Comparison of ENCODE assay signal across 1 cellular context in genomic region chr1:23555949-23556640, GRCh38.
TF ChIP-seq lines count a peak whose summit lies in the region.

No MANE protein-coding gene starts in this region.

TF ChIP-seq in HepG2, 621 proteins besides CTCF, POLR2A, EP300 and RAD21 (continued from another document and continues in another):
- TF ChIP-seq ZNF652 (CRISPR knock-in tag; IDR thresholded peaks at IDR 0.05; ENCODE audit: borderline replicate concordance, low read depth): no peak
- no peak for TF ChIP-seq ZNF781 (CRISPR knock-in tag; IDR thresholded peaks at IDR 0.05; ENCODE audit: borderline replicate concordance, not compliant biosample characterization)
- TF ChIP-seq HIC2 (CRISPR knock-in tag; IDR thresholded peaks at IDR 0.05; ENCODE audit: low read depth): no peak
- no peak for TF ChIP-seq SATB2 (CRISPR knock-in tag; IDR thresholded peaks at IDR 0.05)
- 0 out of 2 replicates have a peak, but pooled peaks have one; percentile 34 for TF ChIP-seq ETV5 (CRISPR knock-in tag; IDR thresholded peaks at IDR 0.05; ENCODE audit: borderline replicate concordance)
- TF ChIP-seq JUNB (CRISPR knock-in tag; IDR thresholded peaks at IDR 0.05; ENCODE audit: borderline replicate concordance): no peak
- no peak for TF ChIP-seq ZNF234 (CRISPR knock-in tag; conservative IDR thresholded peaks at IDR 0.05)
- TF ChIP-seq RNF2 (conservative IDR thresholded peaks at IDR 0.05; ENCODE audit: low read depth): no peak
- no peak for TF ChIP-seq ZSCAN30 (CRISPR knock-in tag; IDR thresholded peaks at IDR 0.05)
- no peak for TF ChIP-seq THYN1 (CRISPR knock-in tag; IDR thresholded peaks at IDR 0.05; ENCODE audit: borderline replicate concordance, low read depth)
- no peak for TF ChIP-seq STAG1 (CRISPR knock-in tag; IDR thresholded peaks at IDR 0.05)
- TF ChIP-seq E2F5 (CRISPR knock-in tag; conservative IDR thresholded peaks at IDR 0.05): no peak
- no peak for TF ChIP-seq CAMTA2 (CRISPR knock-in tag; IDR thresholded peaks at IDR 0.05; ENCODE audit: borderline replicate concordance)
- no peak for TF ChIP-seq POLR2G (IDR thresholded peaks at IDR 0.05; ENCODE audit: low read depth, low read length)
- TF ChIP-seq SKIL (CRISPR knock-in tag; IDR thresholded peaks at IDR 0.05; ENCODE audit: borderline replicate concordance): no peak
- TF ChIP-seq MYPOP (CRISPR knock-in tag; IDR thresholded peaks at IDR 0.05): no peak
- TF ChIP-seq PBX3 (CRISPR knock-in tag; IDR thresholded peaks at IDR 0.05; ENCODE audit: borderline replicate concordance): no peak
- no peak for TF ChIP-seq RFX3 (CRISPR knock-in tag; IDR thresholded peaks at IDR 0.05)
- no peak for TF ChIP-seq KLF15 (CRISPR knock-in tag; IDR thresholded peaks at IDR 0.05; ENCODE audit: borderline replicate concordance)
- TF ChIP-seq ARID5B (CRISPR knock-in tag; IDR thresholded peaks at IDR 0.05): peak; percentile 52
- 0 out of 2 replicates have a peak, but pooled peaks have one; percentile 13 for TF ChIP-seq FOXA3 (CRISPR knock-in tag; IDR thresholded peaks at IDR 0.05)
- TF ChIP-seq NFYB (CRISPR knock-in tag; IDR thresholded peaks at IDR 0.05): no peak
- TF ChIP-seq PPARG (CRISPR knock-in tag; conservative IDR thresholded peaks at IDR 0.05): no peak
- TF ChIP-seq FUBP1 (CRISPR knock-in tag; IDR thresholded peaks at IDR 0.05; ENCODE audit: borderline replicate concordance): no peak
- TF ChIP-seq CREM (IDR thresholded peaks at IDR 0.05): no peak
- TF ChIP-seq CREM (CRISPR knock-in tag; IDR thresholded peaks at IDR 0.05): no peak
- no peak for TF ChIP-seq MTA1 (CRISPR knock-in tag; IDR thresholded peaks at IDR 0.05; ENCODE audit: borderline replicate concordance)
- TF ChIP-seq ZNF564 (CRISPR knock-in tag; IDR thresholded peaks at IDR 0.05): no peak
- no peak for TF ChIP-seq ZNF788 (CRISPR knock-in tag; IDR thresholded peaks at IDR 0.05; ENCODE audit: borderline replicate concordance)
- no peak for TF ChIP-seq GLMP (CRISPR knock-in tag; IDR thresholded peaks at IDR 0.05; ENCODE audit: borderline replicate concordance)
- no peak for TF ChIP-seq ZNF572 (CRISPR knock-in tag; IDR thresholded peaks at IDR 0.05)
- TF ChIP-seq XRCC5 (optimal IDR thresholded peaks at IDR 0.05; ENCODE audit: low read length): peak; percentile 13
- peak in 1 of 2 experiments; percentile 23; a peak in 2 of 4 replicates for TF ChIP-seq REST (IDR thresholded peaks at IDR 0.05; ENCODE audit: borderline replicate concordance in 1 of 2, low read depth in 1 of 2, low read length in 2 of 2)
- TF ChIP-seq FOSL2 (CRISPR knock-in tag; IDR thresholded peaks at IDR 0.05): peak; percentile 67
- TF ChIP-seq PLRG1 (conservative IDR thresholded peaks at IDR 0.05): no peak
- no peak for TF ChIP-seq IKZF4 (CRISPR knock-in tag; IDR thresholded peaks at IDR 0.05; ENCODE audit: borderline replicate concordance, low read depth, not compliant biosample characterization)
- no peak for TF ChIP-seq ZNF597 (CRISPR knock-in tag; IDR thresholded peaks at IDR 0.05)
- TF ChIP-seq TCF12 (IDR thresholded peaks at IDR 0.05): no peak
- no peak for TF ChIP-seq TCF12 (CRISPR knock-in tag; IDR thresholded peaks at IDR 0.05)
- TF ChIP-seq ZFP90 (CRISPR knock-in tag; IDR thresholded peaks at IDR 0.05; ENCODE audit: borderline replicate concordance): no peak
